ENCODE assay signal across 8 cellular contexts in genomic region chr6:10837692-10837996, GRCh38. TPM values are rescaled to one million over a fixed set of nuclear protein-coding genes. Genes with fewer than 3 reads are reported as not detected.
DNase-seq lines count a peak whose midpoint lies in the region; ATAC-seq and TF ChIP-seq lines count a peak whose summit lies in the region.

No MANE protein-coding gene starts in this region.

- DNase-seq in LNCaP clone FGC (ENCODE audit: low read depth), result no peak
- peak; percentile 21 for DNase-seq in hepatocyte (ENCODE audit: low spot score)

- H3K4me2 ChIP-seq in DOHH2 (ENCODE audit: low read length) (peak overlapping the region; percentile 85), hepatocyte (peak overlapping the region; percentile 99)

- no peak for ATAC-seq in activated T-helper 17 cell treated with anti-CD3 and anti-CD28 coated beads, Interleukin-2, amount 50 U/mL, for 72 hours (replicated peaks)
- ATAC-seq in GM18517 (IDR thresholded peaks at IDR 0.05; ENCODE audit: unreplicated experiment), result no peak
- no peak for ATAC-seq in HG02938 (IDR thresholded peaks at IDR 0.05; ENCODE audit: unreplicated experiment)
- ATAC-seq in HG03108 (IDR thresholded peaks at IDR 0.05; ENCODE audit: unreplicated experiment), result no peak

- H3K4me1 Mint-ChIP-seq in activated T-helper 17 cell treated with anti-CD3 and anti-CD28 coated beads, Interleukin-2, amount 50 U/mL, for 72 hours, result peaks cover 20% of the 10 kb centered on the region

- H3K79me2 ChIP-seq in DOHH2 (ENCODE audit: control insufficient read depth, low read length), result no peaks in the 10 kb centered on the region
- no peaks in the 10 kb centered on the region for H3K79me2 ChIP-seq in hepatocyte

- WGBS in hepatocyte (ENCODE audit: low lambda C conversion rate, missing lambda C conversion rate), result 3% methylated on average over 20 of the region's 20 CpGs

- peak overlapping the region; percentile 77 for H2AFZ ChIP-seq in hepatocyte

- H3K4me1 ChIP-seq in DOHH2 (ENCODE audit: control insufficient read depth, low read length), result peaks cover 25% of the 10 kb centered on the region
- peaks cover 3% of the 10 kb centered on the region for H3K4me1 ChIP-seq in hepatocyte (ENCODE audit: insufficient read depth)
- H3K4me1 ChIP-seq in skeletal muscle tissue (ENCODE audit: control insufficient read depth in 3 of 3, insufficient read depth in 3 of 3, low read length in 3 of 3), result peaks cover 7 to 13% (median 13%) of the 10 kb centered on the region in 3 donors

- H3K27me3 Mint-ChIP-seq in activated T-helper 17 cell treated with anti-CD3 and anti-CD28 coated beads, Interleukin-2, amount 50 U/mL, for 72 hours, result peaks cover 38% of the 10 kb centered on the region

- H3K27ac ChIP-seq in DOHH2 (ENCODE audit: low read depth, low read length), result no peak overlapping the region
- H3K27ac ChIP-seq in hepatocyte, result no peak overlapping the region
- peak overlapping the region; percentile 25 for H3K27ac ChIP-seq in skeletal muscle tissue (ENCODE audit: low read depth, low read length)

- peak overlapping the region; percentile 99 for H3K27ac Mint-ChIP-seq in activated T-helper 17 cell treated with anti-CD3 and anti-CD28 coated beads, Interleukin-2, amount 50 U/mL, for 72 hours

- 0 out of 2 replicates have a peak, but pooled peaks cover 2% of the 10 kb centered on the region for H3F3A ChIP-seq in DOHH2 (ENCODE audit: control insufficient read depth, insufficient read depth)

- peaks cover 41% of the 10 kb centered on the region for H3K27me3 ChIP-seq in DOHH2 (ENCODE audit: control insufficient read depth, low read length)
- H3K27me3 ChIP-seq in hepatocyte, result peaks cover 25% of the 10 kb centered on the region
- H3K27me3 ChIP-seq in skeletal muscle tissue (ENCODE audit: control insufficient read depth in 3 of 3, insufficient read depth in 3 of 3, low read length in 3 of 3), result peaks cover 21 to 33% (median 25%) of the 10 kb centered on the region in 3 donors

- peak overlapping the region in 2 of 3 donors; percentile 39 to 64 for H3K9ac ChIP-seq in skeletal muscle tissue (ENCODE audit: low read depth in 1 of 3, low read length in 3 of 3)

- H3K9me3 Mint-ChIP-seq in activated T-helper 17 cell treated with anti-CD3 and anti-CD28 coated beads, Interleukin-2, amount 50 U/mL, for 72 hours, result no peaks in the 10 kb centered on the region

- H3K9me3 ChIP-seq in DOHH2 (ENCODE audit: control insufficient read depth, insufficient read depth, low read length) (no peaks in the 10 kb centered on the region), hepatocyte (ENCODE audit: low read depth) (no peaks in the 10 kb centered on the region), skeletal muscle tissue (ENCODE audit: control insufficient read depth in 3 of 3, low read length in 3 of 3) (no peaks in the 10 kb centered on the region)

- H3K4me3 Mint-ChIP-seq in activated T-helper 17 cell treated with anti-CD3 and anti-CD28 coated beads, Interleukin-2, amount 50 U/mL, for 72 hours, result peak overlapping the region; percentile 80

- TF ChIP-seq CTCF in DOHH2 (IDR thresholded peaks at IDR 0.05; ENCODE audit: low read depth, low read length, poor library complexity, severe bottlenecking), result no peak
- TF ChIP-seq CTCF in LNCaP clone FGC (IDR thresholded peaks at IDR 0.05; ENCODE audit: control insufficient read depth, extremely low read depth, insufficient read depth), result no peak
- no peak for TF ChIP-seq CTCF in hepatocyte (IDR thresholded peaks at IDR 0.05; ENCODE audit: poor library complexity)

- H3K9me2 ChIP-seq in DOHH2 (replicated peaks; ENCODE audit: control insufficient read depth, low read length), result no peaks in the 10 kb centered on the region
- H3K9me2 ChIP-seq in hepatocyte (replicated peaks; ENCODE audit: insufficient read depth), result no peaks in the 10 kb centered on the region

- peaks cover 8% of the 10 kb centered on the region for H3K36me3 Mint-ChIP-seq in activated T-helper 17 cell treated with anti-CD3 and anti-CD28 coated beads, Interleukin-2, amount 50 U/mL, for 72 hours (ENCODE audit: low read depth)

- H4K20me1 ChIP-seq in DOHH2 (ENCODE audit: control insufficient read depth, insufficient read depth, low read depth, low read length) (no peaks in the 10 kb centered on the region), hepatocyte (ENCODE audit: insufficient read depth, poor library complexity, severe bottlenecking) (no peaks in the 10 kb centered on the region)

- H3K36me3 ChIP-seq in DOHH2 (ENCODE audit: control insufficient read depth, low read length), result no peaks in the 10 kb centered on the region
- no peaks in the 10 kb centered on the region for H3K36me3 ChIP-seq in hepatocyte (replicated peaks; ENCODE audit: insufficient read depth, low read depth)
- H3K36me3 ChIP-seq in skeletal muscle tissue (ENCODE audit: control insufficient read depth in 3 of 3, insufficient read depth in 3 of 3, low read length in 3 of 3), result no peaks in the 10 kb centered on the region

- H3K4me3 ChIP-seq in DOHH2 (ENCODE audit: low read length) (peak overlapping the region; percentile 73), LNCaP clone FGC (ENCODE audit: low read depth, low read length) (peak overlapping the region; percentile 64), hepatocyte (peak overlapping the region; percentile 59), skeletal muscle tissue (ENCODE audit: low read length in 3 of 3) (peak overlapping the region; percentile 68 to 81 (median 68))

RNA-seq across cellular contexts. Expression of gene MAK, which starts 0.7 kb away (rescaled TPM):
- total RNA-seq in activated T-helper 17 cell treated with anti-CD3 and anti-CD28 coated beads, Interleukin-2, amount 50 U/mL, for 72 hours, result 1 to 10 TPM in 1 of 2 donors, under 1 TPM in 1; 0.84 to 1.1 TPM
- total RNA-seq in hepatocyte, result 0.04 TPM in 1 of 2 replicates, not detected in the other
- polyA plus RNA-seq in hepatocyte, result 0.05 and 0.34 TPM in 2 replicates
- not detected for total RNA-seq in skeletal muscle tissue

RNA-seq across cellular contexts. Expression of gene GCM2, which starts 44.2 kb away (rescaled TPM):
- total RNA-seq in activated T-helper 17 cell treated with anti-CD3 and anti-CD28 coated beads, Interleukin-2, amount 50 U/mL, for 72 hours, result not detected
- total RNA-seq in hepatocyte (not detected in 2 replicates), skeletal muscle tissue (not detected)
- 0.17 TPM in 1 of 2 replicates, not detected in the other for polyA plus RNA-seq in hepatocyte

RNA-seq across cellular contexts. Expression of gene SYCP2L, which starts 49.2 kb away (rescaled TPM):
- under 1 TPM in 1 of 2 donors, not detected in 1; 0.50 TPM for total RNA-seq in activated T-helper 17 cell treated with anti-CD3 and anti-CD28 coated beads, Interleukin-2, amount 50 U/mL, for 72 hours
- total RNA-seq in hepatocyte (1.00 and 1.1 TPM in 2 replicates), skeletal muscle tissue (1.6 TPM)
- polyA plus RNA-seq in hepatocyte, result 0.37 and 1.3 TPM in 2 replicates
